Comparison of ENCODE assay signal across 8 cellular contexts in the genomic region with DNA sequence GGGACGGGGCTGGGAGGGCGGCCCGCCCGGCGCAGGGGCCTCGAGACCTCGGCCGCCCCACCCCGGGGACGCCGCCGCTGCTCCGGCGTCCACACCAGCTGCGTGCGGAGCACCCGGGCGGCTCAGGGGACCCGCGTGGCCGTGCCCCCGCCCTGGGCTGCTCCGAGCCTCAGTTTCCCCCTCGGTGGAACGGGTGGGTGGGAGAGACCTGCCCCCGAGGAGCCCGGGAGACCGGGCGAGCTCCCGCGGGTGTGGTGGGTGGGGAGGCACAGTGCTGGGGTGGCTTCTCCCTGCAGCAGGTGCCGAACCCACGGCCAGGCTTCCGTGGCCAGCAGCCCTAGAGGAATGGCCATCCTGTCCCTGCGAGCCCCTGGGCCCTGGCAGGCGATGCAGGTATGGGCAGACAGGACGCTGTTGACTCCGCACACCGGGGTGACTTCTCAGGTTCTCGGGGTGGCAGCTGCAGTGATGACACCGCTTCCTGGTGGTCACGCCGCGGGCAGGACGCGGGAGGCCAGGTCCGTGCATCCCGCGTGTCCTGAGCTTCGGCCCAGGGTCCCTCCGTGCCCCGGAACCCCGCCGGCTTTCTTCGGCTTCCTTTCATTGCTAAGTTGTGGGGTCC. TPM values are rescaled to one million over a fixed set of nuclear protein-coding genes. Genes with fewer than 3 reads are reported as not detected.
DNase-seq lines count a peak whose midpoint lies in the region; ATAC-seq, FAIRE-seq and TF ChIP-seq lines count a peak whose summit lies in the region.

No MANE protein-coding gene starts in this region.

- ATAC-seq in activated CD8-positive, alpha-beta T cell treated with anti-CD3 and anti-CD28 coated beads for 36 hours = no peak
- ATAC-seq in HG03039 (IDR thresholded peaks at IDR 0.05; ENCODE audit: unreplicated experiment) = no peak

- CTCF ChIA-PET in activated CD8-positive, alpha-beta T cell treated with anti-CD3 and anti-CD28 coated beads for 36 hours (lab: Charles Lee) = interaction anchor here (1.3 kb wide), 1 partner anchor 9 kb away, joined by 3 read pairs; no protein-coding TSS in a partner anchor

- H3K9me3 Mint-ChIP-seq in activated CD8-positive, alpha-beta T cell treated with anti-CD3 and anti-CD28 coated beads for 36 hours = no peaks in the 10 kb centered on the region

- H3K4me3 ChIP-seq in HFF-Myc (replicated peaks; ENCODE audit: low read depth, low read length) = peak overlapping the region; percentile 66
- H3K4me3 ChIP-seq in iPS DF 6.9 (ENCODE audit: low read length) = peak overlapping the region; percentile 53; the same call in 1 of the 2 replicates
- H3K4me3 ChIP-seq in spleen = peak overlapping the region; percentile 40 to 78 (median 53)

- intact Hi-C loops in activated CD8-positive, alpha-beta T cell treated with anti-CD3 and anti-CD28 coated beads for 36 hours (cut with micrococcal nuclease) = no loop called here
- intact Hi-C loops in spleen (cut with DNase I; ENCODE audit: low total_unique reads) = no loop called here

- H3K4me1 ChIP-seq in iPS DF 6.9 (ENCODE audit: control insufficient read depth, insufficient read depth, low read length) (peaks cover 2% of the 10 kb centered on the region; the same call in 1 of the 2 replicates), spleen (peaks cover 7 to 78% (median 43%) of the 10 kb centered on the region in 6 donors)

- no peak overlapping the region for H3K27ac ChIP-seq in iPS DF 6.9 (ENCODE audit: low read length)
- H3K27ac ChIP-seq in spleen = peak overlapping the region in 2 of 8 donors; percentile 55 to 61

- DNase-seq in HFF-Myc (ENCODE audit: extremely low read depth, low read depth) (no peak), iPS DF 6.9 (ENCODE audit: low read depth, low spot score) (no peak), spleen (peak; percentile 81), HPDE6-E6E7 (ENCODE audit: extremely low spot score) (no peak), HTR-8/SVneo (ENCODE audit: insufficient read length, low spot score) (no peak), SKM-1 (lab: John Stamatoyannopoulos, UW; ENCODE audit: unreplicated experiment) (no peak)
- DNase-seq in activated CD8-positive, alpha-beta T cell treated with anti-CD3 and anti-CD28 coated beads for 36 hours = peak; percentile 9

- no peak for TF ChIP-seq CTCF in HFF-Myc (IDR thresholded peaks at IDR 0.05; ENCODE audit: low read depth, low read length, missing control alignments)
- TF ChIP-seq CTCF in activated CD8-positive, alpha-beta T cell treated with anti-CD3 and anti-CD28 coated beads for 36 hours (IDR thresholded peaks at IDR 0.05) = no peak
- no peak for TF ChIP-seq CTCF in spleen (IDR thresholded peaks at IDR 0.05 in 8 of 11, conservative IDR thresholded peaks at IDR 0.05 in 3 of 11)

- H3K36me3 ChIP-seq in iPS DF 6.9 (ENCODE audit: control insufficient read depth, insufficient read depth, low read length) = no peaks in the 10 kb centered on the region; the same call in 1 of the 2 replicates
- H3K36me3 ChIP-seq in spleen = peaks cover 0 to 2% (median 0%) of the 10 kb centered on the region in 6 donors

- no CpG with 5 or more reads among the region's 55 CpGs for WGBS in iPS DF 6.9 (ENCODE audit: insufficient coverage, insufficient read length)
- WGBS in spleen, 5 donors = 17 to 49% (median 32%) methylated on average over 15 to 55 of the region's 55 CpGs

- no peak for FAIRE-seq in HTR-8/SVneo (lab: Jason Lieb, UNC)

- no peak overlapping the region for H3K27ac Mint-ChIP-seq in activated CD8-positive, alpha-beta T cell treated with anti-CD3 and anti-CD28 coated beads for 36 hours

- peak overlapping the region; percentile 75 for H3K4me3 Mint-ChIP-seq in activated CD8-positive, alpha-beta T cell treated with anti-CD3 and anti-CD28 coated beads for 36 hours

- no peaks in the 10 kb centered on the region for H3K9me3 ChIP-seq in iPS DF 6.9 (ENCODE audit: control insufficient read depth, insufficient read depth, low read length)
- H3K9me3 ChIP-seq in spleen = no peaks in the 10 kb centered on the region

- peaks cover 18% of the 10 kb centered on the region for H3K27me3 Mint-ChIP-seq in activated CD8-positive, alpha-beta T cell treated with anti-CD3 and anti-CD28 coated beads for 36 hours

- TF ChIP-seq POLR2A in spleen (IDR thresholded peaks at IDR 0.05) = no peak

- H3K4me1 Mint-ChIP-seq in activated CD8-positive, alpha-beta T cell treated with anti-CD3 and anti-CD28 coated beads for 36 hours (ENCODE audit: low read depth) = peaks cover 12% of the 10 kb centered on the region

- POLR2A ChIA-PET in activated CD8-positive, alpha-beta T cell treated with anti-CD3 and anti-CD28 coated beads for 36 hours (lab: Charles Lee) = interaction anchor here (0.6 to 1.8 kb wide), 4 partner anchors 21 to 96 kb away, joined by 3 to 9 read pairs (median 4); no protein-coding TSS in a partner anchor

- H3K36me3 Mint-ChIP-seq in activated CD8-positive, alpha-beta T cell treated with anti-CD3 and anti-CD28 coated beads for 36 hours (ENCODE audit: low read depth) = no peaks in the 10 kb centered on the region

- peaks cover 3% of the 10 kb centered on the region; the same call in 1 of the 2 replicates for H3K27me3 ChIP-seq in iPS DF 6.9 (ENCODE audit: control insufficient read depth, insufficient read depth, low read length)
- H3K27me3 ChIP-seq in spleen (replicated peaks in 1 of 7) = peaks cover 0 to 40% (median 0%) of the 10 kb centered on the region in 7 donors

RNA-seq across cellular contexts. Expression of gene DEF8, which starts 0.7 kb away (rescaled TPM):
- total RNA-seq in activated CD8-positive, alpha-beta T cell treated with anti-CD3 and anti-CD28 coated beads for 36 hours = 10 to 100 TPM; 18.4 to 21.2 TPM
- total RNA-seq in spleen = 100 to 1,000 TPM in 1 of 7 donors, 10 to 100 TPM in 6; 55.3 to 104 (median 72.4) TPM
- 10 to 100 TPM; 25.7 to 38.0 (median 33.8) TPM for polyA plus RNA-seq in spleen

RNA-seq across cellular contexts. Expression of gene TUBB3, which starts 26.1 kb away (rescaled TPM):
- total RNA-seq in activated CD8-positive, alpha-beta T cell treated with anti-CD3 and anti-CD28 coated beads for 36 hours = 1 to 10 TPM in 1 of 2 experiments, under 1 TPM in 1; 0.27 to 1.2 TPM
- 1 to 10 TPM in 3 of 7 donors, under 1 TPM in 2, not detected in 2; 0.43 to 2.4 (median 1.4) TPM for total RNA-seq in spleen
- 1 to 10 TPM in 1 of 3 donors, under 1 TPM in 2; 0.41 to 4.3 (median 0.80) TPM for polyA plus RNA-seq in spleen

RNA-seq across cellular contexts. Expression of gene MC1R, which starts 30.6 kb away (rescaled TPM):
- 1 to 10 TPM; 2.0 to 2.5 TPM for total RNA-seq in activated CD8-positive, alpha-beta T cell treated with anti-CD3 and anti-CD28 coated beads for 36 hours
- 10 to 100 TPM in 1 of 7 donors, 1 to 10 TPM in 6; 3.0 to 12.5 (median 7.8) TPM for total RNA-seq in spleen
- 1 to 10 TPM; 2.4 to 3.2 (median 2.6) TPM for polyA plus RNA-seq in spleen

Comparison
In these comparisons a context has a peak if more than half of its experiments do, and no peak if none do; other contexts are left out.
1. DNase-seq: peak in activated CD8-positive, alpha-beta T cell treated with anti-CD3 and anti-CD28 coated beads for 36 hours (single experiment) and spleen (single experiment); none in HFF-Myc (single experiment), iPS DF 6.9 (single experiment), HPDE6-E6E7 (single experiment), HTR-8/SVneo (single experiment) and SKM-1 (single experiment).
2. Peak in every context shown above with its lines, with median percentiles within 50 percentile points of each other: H3K4me3 ChIP-seq.